In the genomic region with DNA sequence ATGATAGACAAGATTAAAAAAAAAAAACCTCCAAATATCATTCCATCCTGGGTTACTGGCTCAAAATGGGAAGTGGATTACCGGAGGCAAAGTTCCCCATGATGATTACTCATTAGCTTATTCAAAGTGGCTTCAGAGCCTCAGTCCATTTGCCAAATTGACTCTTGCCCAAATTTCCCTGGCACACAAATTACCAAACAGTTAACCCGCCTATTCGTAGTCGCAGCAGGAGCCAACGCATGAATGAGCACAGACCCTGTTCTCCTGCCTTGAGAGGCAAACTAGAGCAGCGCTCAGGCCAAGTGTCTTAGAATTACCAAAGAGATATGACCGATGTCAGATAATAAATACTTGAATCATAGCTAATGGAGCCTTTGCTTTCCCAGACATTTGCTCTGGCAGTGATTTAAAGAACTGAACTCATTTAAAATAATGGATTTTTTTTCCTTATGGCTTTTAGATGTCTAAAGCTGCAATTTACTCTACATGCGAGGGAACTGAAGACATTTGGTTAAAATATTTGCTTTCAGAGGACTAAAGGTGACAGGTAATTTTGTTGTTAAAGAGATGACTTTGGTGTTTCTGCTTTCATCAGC, we compare ENCODE assay signal across 1 cellular context.
TF ChIP-seq lines count a peak whose summit lies in the region.

No MANE protein-coding gene starts in this region.

TF ChIP-seq in H1, 55 proteins besides CTCF, POLR2A, EP300 and RAD21:
- TF ChIP-seq JUND (IDR thresholded peaks at IDR 0.05; ENCODE audit: low read length) = no peak
- TF ChIP-seq KDM4A (IDR thresholded peaks at IDR 0.05; ENCODE audit: low read depth, low read length, severe bottlenecking) = no peak
- TF ChIP-seq ASH2L (IDR thresholded peaks at IDR 0.05; ENCODE audit: low read length) = no peak
- no peak for TF ChIP-seq KDM1A (IDR thresholded peaks at IDR 0.05; ENCODE audit: borderline replicate concordance, low read length)
- no peak for TF ChIP-seq CREB1 (IDR thresholded peaks at IDR 0.05)
- TF ChIP-seq KDM5A (IDR thresholded peaks at IDR 0.05; ENCODE audit: low read length) = no peak
- TF ChIP-seq TBP (IDR thresholded peaks at IDR 0.05; ENCODE audit: low read depth, low read length) = no peak
- TF ChIP-seq, protein P1, sequence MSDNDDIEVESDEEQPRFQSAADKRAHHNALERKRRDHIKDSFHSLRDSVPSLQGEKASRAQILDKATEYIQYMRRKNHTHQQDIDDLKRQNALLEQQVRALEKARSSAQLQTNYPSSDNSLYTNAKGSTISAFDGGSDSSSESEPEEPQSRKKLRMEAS (IDR thresholded peaks at IDR 0.05) = no peak
- TF ChIP-seq SP1 (IDR thresholded peaks at IDR 0.05; ENCODE audit: low read depth, low read length) = no peak
- TF ChIP-seq, protein P2, sequence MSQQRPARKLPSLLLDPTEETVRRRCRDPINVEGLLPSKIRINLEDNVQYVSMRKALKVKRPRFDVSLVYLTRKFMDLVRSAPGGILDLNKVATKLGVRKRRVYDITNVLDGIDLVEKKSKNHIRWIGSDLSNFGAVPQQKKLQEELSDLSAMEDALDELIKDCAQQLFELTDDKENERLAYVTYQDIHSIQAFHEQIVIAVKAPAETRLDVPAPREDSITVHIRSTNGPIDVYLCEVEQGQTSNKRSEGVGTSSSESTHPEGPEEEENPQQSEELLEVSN (IDR thresholded peaks at IDR 0.05) = no peak
- no peak for TF ChIP-seq SUZ12 (IDR thresholded peaks at IDR 0.05; ENCODE audit: low read length)
- no peak for TF ChIP-seq RFX5 (IDR thresholded peaks at IDR 0.05; ENCODE audit: borderline replicate concordance, low read depth, low read length)
- no peak for TF ChIP-seq SAP30 (IDR thresholded peaks at IDR 0.05; ENCODE audit: insufficient read depth, insufficient replicate concordance, low read length)
- no peak for TF ChIP-seq CHD7 (IDR thresholded peaks at IDR 0.05; ENCODE audit: insufficient replicate concordance, low read length)
- no peak for TF ChIP-seq GABPA (IDR thresholded peaks at IDR 0.05; ENCODE audit: borderline replicate concordance, insufficient read depth, low read length)
